22 cellular contexts compared by ENCODE assay signal in genomic region chr16:23862556-23862955, GRCh38. TPM values are rescaled to one million over a fixed set of nuclear protein-coding genes. Genes with fewer than 3 reads are reported as not detected.
DNase-seq lines count a peak whose midpoint lies in the region; ATAC-seq, FAIRE-seq and TF ChIP-seq lines count a peak whose summit lies in the region.
"Had no signal": no experiment of that assay in that cellular context is flagged by ENCODE, and none has a peak within 500 bp of the region (broad histone marks: within the 10 kb centered on the region; RNA-seq: fewer than 3 reads in every experiment).

No MANE protein-coding gene starts in this region.

- TF ChIP-seq EP300 in K562 (IDR thresholded peaks at IDR 0.05; ENCODE audit: low read length) = no peak

- no peak for TF ChIP-seq RAD21 in K562 (CRISPR knock-in tag; conservative IDR thresholded peaks at IDR 0.05 in 1 of 2, IDR thresholded peaks at IDR 0.05 in 1 of 2)

- H3K4me3 Mint-ChIP-seq in activated CD4-positive, alpha-beta memory T cell treated with anti-CD3 and anti-CD28 coated beads, Interleukin-2, amount 10 ng/mL, durations not matched to agents 7 days and 5 days = peak overlapping the region; percentile 21
- H3K4me3 Mint-ChIP-seq in activated CD4-positive, alpha-beta memory T cell treated with anti-CD3 and anti-CD28 coated beads for 36 hours = no peak overlapping the region
- H3K4me3 Mint-ChIP-seq in CD4-positive, CD25-positive, alpha-beta regulatory T cell = no peak overlapping the region
- H3K4me3 Mint-ChIP-seq: GM23338 had no signal

- intact Hi-C loops in activated CD4-positive, alpha-beta memory T cell treated with anti-CD3 and anti-CD28 coated beads for 36 hours (cut with micrococcal nuclease) = no loop called here
- intact Hi-C loops in K562 (cut with micrococcal nuclease) = no loop called here

- FAIRE-seq in K562 (lab: Jason Lieb, UNC) = no peak
- FAIRE-seq: D721Med had no signal

- H3K9me1 ChIP-seq in K562 (ENCODE audit: control insufficient read depth, insufficient read depth, low read length) = peaks cover 7% of the 10 kb centered on the region

- BruUV-seq in K562 (replicated peaks; lab: Mats Ljungman, UMichigan) = no TSS peak

- H3K9me3 ChIP-seq in CD4-positive, CD25-positive, alpha-beta regulatory T cell (ENCODE audit: control insufficient read depth in 2 of 2, low read length in 2 of 2) = no peaks in the 10 kb centered on the region
- H3K9me3 ChIP-seq in K562 (replicated peaks; ENCODE audit: control insufficient read depth, insufficient read depth, low read depth, low read length) = no peaks in the 10 kb centered on the region
- H3K9me3 ChIP-seq: SK-N-SH had no signal

- peaks cover 74% of the 10 kb centered on the region for H3K4me1 Mint-ChIP-seq in activated CD4-positive, alpha-beta memory T cell treated with anti-CD3 and anti-CD28 coated beads, Interleukin-2, amount 10 ng/mL, durations not matched to agents 7 days and 5 days
- peaks cover 72% of the 10 kb centered on the region for H3K4me1 Mint-ChIP-seq in activated CD4-positive, alpha-beta memory T cell treated with anti-CD3 and anti-CD28 coated beads for 36 hours (ENCODE audit: low read depth)
- peaks cover 33 to 87% (median 62%) of the 10 kb centered on the region in 4 donors for H3K4me1 Mint-ChIP-seq in CD4-positive, CD25-positive, alpha-beta regulatory T cell

- no peak overlapping the region for H3K4me3 ChIP-seq in CD4-positive, CD25-positive, alpha-beta regulatory T cell (ENCODE audit: low read depth, low read length)
- H3K4me3 ChIP-seq in HL-60 (replicated peaks; ENCODE audit: insufficient read depth, low read length) = no peak overlapping the region
- no peak overlapping the region for H3K4me3 ChIP-seq in K562
- H3K4me3 ChIP-seq: GM23338 had no signal

- ATAC-seq in CD4-positive, CD25-positive, alpha-beta regulatory T cell (ENCODE audit: low read depth in 2 of 2) = no peak
- no peak for ATAC-seq in K562
- no peak for ATAC-seq in HG02870 (IDR thresholded peaks at IDR 0.05; ENCODE audit: unreplicated experiment)
- ATAC-seq: CD8-positive, alpha-beta T cell; GM23338; Panc1; Right ventricle myocardium inferior had no signal

- in situ Hi-C loops in K562 (cut with MboI) = no loop called here

- H3K27ac ChIP-seq in CD4-positive, CD25-positive, alpha-beta regulatory T cell (ENCODE audit: insufficient read depth, low read length, poor library complexity, severe bottlenecking) = peak overlapping the region; percentile 9
- H3K27ac ChIP-seq in HL-60 (replicated peaks) (peak overlapping the region; percentile 72), K562 (ENCODE audit: extremely low read depth, low read depth, low read length) (peak overlapping the region; percentile 21; the same call in 1 of the 3 replicates)

- H3K27ac Mint-ChIP-seq in activated CD4-positive, alpha-beta memory T cell treated with anti-CD3 and anti-CD28 coated beads, Interleukin-2, amount 10 ng/mL, durations not matched to agents 7 days and 5 days = no peak overlapping the region
- no peak overlapping the region for H3K27ac Mint-ChIP-seq in activated CD4-positive, alpha-beta memory T cell treated with anti-CD3 and anti-CD28 coated beads for 36 hours
- H3K27ac Mint-ChIP-seq in CD4-positive, CD25-positive, alpha-beta regulatory T cell = no peak overlapping the region
- H3K27ac Mint-ChIP-seq: GM23338 had no signal

- CTCF ChIA-PET in activated CD4-positive, alpha-beta memory T cell treated with anti-CD3 and anti-CD28 coated beads, Interleukin-2, amount 10 ng/mL, durations not matched to agents 7 days and 5 days (lab: Charles Lee) = interaction anchor here (1.6 to 2.8 kb wide), 2 partner anchors 62 to 147 kb away, joined by 6 to 7 read pairs; no protein-coding TSS in a partner anchor
- CTCF ChIA-PET in activated CD4-positive, alpha-beta memory T cell treated with anti-CD3 and anti-CD28 coated beads for 36 hours (lab: Charles Lee) = interaction anchor here (4.3 kb wide), 1 partner anchor 147 kb away, joined by 22 read pairs; no protein-coding TSS in a partner anchor
- CTCF ChIA-PET in K562 (lab: Yijun Ruan, JAX; ENCODE audit: low intra/inter-chr PET ratio) = no interaction called here

- no peaks in the 10 kb centered on the region for H3K27me3 Mint-ChIP-seq in activated CD4-positive, alpha-beta memory T cell treated with anti-CD3 and anti-CD28 coated beads, Interleukin-2, amount 10 ng/mL, durations not matched to agents 7 days and 5 days
- H3K27me3 Mint-ChIP-seq in activated CD4-positive, alpha-beta memory T cell treated with anti-CD3 and anti-CD28 coated beads for 36 hours = no peaks in the 10 kb centered on the region
- peaks cover 4% of the 10 kb centered on the region for H3K27me3 Mint-ChIP-seq in CD4-positive, CD25-positive, alpha-beta regulatory T cell

- peaks cover 11% of the 10 kb centered on the region for H3K36me3 Mint-ChIP-seq in activated CD4-positive, alpha-beta memory T cell treated with anti-CD3 and anti-CD28 coated beads, Interleukin-2, amount 10 ng/mL, durations not matched to agents 7 days and 5 days (ENCODE audit: low read depth)
- no peaks in the 10 kb centered on the region for H3K36me3 Mint-ChIP-seq in activated CD4-positive, alpha-beta memory T cell treated with anti-CD3 and anti-CD28 coated beads for 36 hours
- H3K36me3 Mint-ChIP-seq in CD4-positive, CD25-positive, alpha-beta regulatory T cell = no peaks in the 10 kb centered on the region
- H3K36me3 Mint-ChIP-seq: CD8-positive, alpha-beta T cell had no signal

- H4K20me1 ChIP-seq in K562 (replicated peaks; ENCODE audit: control insufficient read depth, insufficient read depth, low read length) = peaks cover 44% of the 10 kb centered on the region

- H3K9ac ChIP-seq in K562 (ENCODE audit: insufficient read depth in 1 of 2, low read depth in 2 of 2, low read length in 2 of 2) = no peak overlapping the region
- H3K9ac ChIP-seq: SK-N-SH had no signal

- TF ChIP-seq CTCF in HL-60 (IDR thresholded peaks at IDR 0.05; ENCODE audit: insufficient read depth, low read length) (no peak), K562 (IDR thresholded peaks at IDR 0.05 in 2 of 3, conservative IDR thresholded peaks at IDR 0.05 in 1 of 3; ENCODE audit: insufficient read depth in 2 of 3, low read depth in 1 of 3, low read length in 3 of 3) (no peak)

- H3K36me3 ChIP-seq in CD4-positive, CD25-positive, alpha-beta regulatory T cell (ENCODE audit: control insufficient read depth, insufficient read depth, low read length) = no peaks in the 10 kb centered on the region
- H3K36me3 ChIP-seq in K562 (ENCODE audit: control insufficient read depth, insufficient read depth, low read length) = peaks cover 59% of the 10 kb centered on the region; the same call in 2 of the 3 replicates

- H2AFZ ChIP-seq in K562 (ENCODE audit: low read depth, low read length) = no peak overlapping the region
- H2AFZ ChIP-seq: GM23338 had no signal

- H3K79me2 ChIP-seq in K562 (ENCODE audit: control insufficient read depth, insufficient read depth, low read length) = peaks cover 96% of the 10 kb centered on the region

- no peaks in the 10 kb centered on the region for H3K9me3 Mint-ChIP-seq in activated CD4-positive, alpha-beta memory T cell treated with anti-CD3 and anti-CD28 coated beads, Interleukin-2, amount 10 ng/mL, durations not matched to agents 7 days and 5 days
- no peaks in the 10 kb centered on the region for H3K9me3 Mint-ChIP-seq in activated CD4-positive, alpha-beta memory T cell treated with anti-CD3 and anti-CD28 coated beads for 36 hours
- H3K9me3 Mint-ChIP-seq in CD4-positive, CD25-positive, alpha-beta regulatory T cell = no peaks in the 10 kb centered on the region
- H3K9me3 Mint-ChIP-seq: CD8-positive, alpha-beta T cell; GM23338 had no signal

- no peak for DNase-seq in activated CD4-positive, alpha-beta memory T cell treated with anti-CD3 and anti-CD28 coated beads, Interleukin-2, amount 10 ng/mL, durations not matched to agents 7 days and 5 days
- no peak for DNase-seq in activated CD4-positive, alpha-beta memory T cell treated with anti-CD3 and anti-CD28 coated beads for 36 hours
- no peak for DNase-seq in CD4-positive, CD25-positive, alpha-beta regulatory T cell
- DNase-seq in HL-60 (ENCODE audit: low read depth in 1 of 2, low spot score in 1 of 2) = no peak
- DNase-seq in K562 (ENCODE audit: extremely low read depth in 1 of 4, low spot score in 3 of 4) = no peak
- no peak for DNase-seq in NCI-H69 (lab: John Stamatoyannopoulos, UW)
- no peak for DNase-seq in DMS 273 (lab: John Stamatoyannopoulos, UW; ENCODE audit: unreplicated experiment)
- DNase-seq: 8988T; CD8-positive, alpha-beta T cell; KBM-7; MM.1S; NCI-H1105 treated with DMSO at 0.1 percent for 48 hours; NCI-H187 treated with DMSO at 0.1 percent for 48 hours; NCI-H446; NCI-H748 treated with DMSO at 0.1 percent for 48 hours; SK-N-SH; T-helper 1 cell had no signal

- H3K4me2 ChIP-seq in K562 (ENCODE audit: insufficient read depth, low read length) = no peak overlapping the region
- H3K4me2 ChIP-seq: GM23338 had no signal

- TF ChIP-seq POLR2A in K562 (conservative IDR thresholded peaks at IDR 0.05) = no peak

- peaks cover 35% of the 10 kb centered on the region for H3K4me1 ChIP-seq in CD4-positive, CD25-positive, alpha-beta regulatory T cell (ENCODE audit: control insufficient read depth, insufficient read depth, low read length, poor library complexity, severe bottlenecking)
- peaks cover 24 to 47% of the 10 kb centered on the region in 2 experiments for H3K4me1 ChIP-seq in K562 (replicated peaks in 1 of 2; ENCODE audit: control insufficient read depth in 2 of 2, insufficient read depth in 2 of 2, low read length in 2 of 2)

- WGBS in K562 (ENCODE audit: insufficient coverage, low coverage, missing lambda C conversion rate) = 69% methylated on average over 6 of the region's 6 CpGs

- no peaks in the 10 kb centered on the region for H3K27me3 ChIP-seq in CD4-positive, CD25-positive, alpha-beta regulatory T cell (ENCODE audit: control insufficient read depth, insufficient read depth, low read length)
- H3K27me3 ChIP-seq in HL-60 (ENCODE audit: insufficient read depth, poor library complexity, severe bottlenecking) = no peaks in the 10 kb centered on the region
- H3K27me3 ChIP-seq in K562 (ENCODE audit: control insufficient read depth in 2 of 2, insufficient read depth in 2 of 2, low read length in 2 of 2) = no peaks in the 10 kb centered on the region

- POLR2A ChIA-PET in activated CD4-positive, alpha-beta memory T cell treated with anti-CD3 and anti-CD28 coated beads, Interleukin-2, amount 10 ng/mL, durations not matched to agents 7 days and 5 days (lab: Charles Lee) = interaction anchor here (0.9 to 1.7 kb wide), 2 partner anchors 15 to 87 kb away, joined by 3 to 6 read pairs; no protein-coding TSS in a partner anchor
- POLR2A ChIA-PET in activated CD4-positive, alpha-beta memory T cell treated with anti-CD3 and anti-CD28 coated beads for 36 hours (lab: Charles Lee) = no interaction called here
- POLR2A ChIA-PET in K562 (lab: Yijun Ruan, JAX) = interaction anchor here (0.6 to 2.8 kb wide), 5 partner anchors 8 to 593 kb away, joined by 3 to 14 read pairs (median 6); no protein-coding TSS in a partner anchor

RNA-seq across cellular contexts. Expression of gene PRKCB, which starts 26.8 kb away (rescaled TPM):
- total RNA-seq in activated CD4-positive, alpha-beta memory T cell treated with anti-CD3 and anti-CD28 coated beads, Interleukin-2, amount 10 ng/mL, durations not matched to agents 7 days and 5 days = 10 to 100 TPM; 77.3 to 81.4 TPM
- 10 to 100 TPM; 56.3 to 57.9 TPM for total RNA-seq in activated CD4-positive, alpha-beta memory T cell treated with anti-CD3 and anti-CD28 coated beads for 36 hours
- 83.1 TPM for total RNA-seq in CD4-positive, CD25-positive, alpha-beta regulatory T cell
- polyA plus RNA-seq in CD4-positive, CD25-positive, alpha-beta regulatory T cell = 10 to 100 TPM; 37.4 to 54.7 (median 47.5) TPM
- total RNA-seq in K562 (2011; cell fraction: chromatin; rRNA removed; ENCODE audit: low replicate concordance) = 589 and 727 TPM in 2 replicates
- 260 and 276 TPM in 2 replicates for total RNA-seq in K562 (2011; cell fraction: nucleolus; rRNA removed)
- total RNA-seq in K562 (2011; cell fraction: nucleoplasm; rRNA removed) = 490 and 887 TPM in 2 replicates
- total RNA-seq in K562 (2014; rRNA removed) (111 and 151 TPM in 2 replicates), K562 (2014; rRNA removed; fragmentation: Illumina TruSeq; extraction: Trizol) (184 and 197 TPM in 2 replicates), K562 (2015; rRNA removed; fragmentation: Illumina TruSeq; extraction: Trizol) (140 and 148 TPM in 2 replicates), K562 (2021) (199 and 214 TPM in 2 replicates)
- polyA plus RNA-seq in K562 (2011; rRNA removed) (157 and 276 TPM in 2 replicates), K562 (2014; fragmentation: Illumina TruSeq; extraction: Trizol) (161 and 185 TPM in 2 replicates), K562 (2014; fragmentation: Nextera tagmentation; extraction: Ambion mirVana) (10 to 100 TPM; 49.9 to 64.3 TPM), K562 (2014; rRNA removed) (102 and 116 TPM in 2 replicates)
- polyA plus RNA-seq in K562 (2011; cell fraction: cytosol; rRNA removed) = 122 and 401 TPM in 2 replicates
- 204 and 318 TPM in 2 replicates for polyA plus RNA-seq in K562 (2011; cell fraction: nucleus; rRNA removed)
- polyA plus RNA-seq in K562 (2012) = 162 and 213 TPM in 2 replicates
- 397 and 705 TPM in 2 replicates for polyA minus RNA-seq in K562 (2011; rRNA and poly(A)+ RNA removed)
- polyA minus RNA-seq in K562 (2011; cell fraction: cytosol; rRNA and poly(A)+ RNA removed) = 224 and 329 TPM in 2 replicates
- 155 and 218 TPM in 2 replicates for polyA minus RNA-seq in K562 (2011; cell fraction: nucleus; rRNA and poly(A)+ RNA removed)

Comparison
In these comparisons a context has a peak if more than half of its experiments do, and no peak if none do; other contexts are left out.
1. H3K27ac ChIP-seq: peak in every context shown above with its lines; median percentile 72 in HL-60; 21 in K562; 9 in CD4-positive, CD25-positive, alpha-beta regulatory T cell.